ENCODE assay signal across 1 cellular context in the genomic region with DNA sequence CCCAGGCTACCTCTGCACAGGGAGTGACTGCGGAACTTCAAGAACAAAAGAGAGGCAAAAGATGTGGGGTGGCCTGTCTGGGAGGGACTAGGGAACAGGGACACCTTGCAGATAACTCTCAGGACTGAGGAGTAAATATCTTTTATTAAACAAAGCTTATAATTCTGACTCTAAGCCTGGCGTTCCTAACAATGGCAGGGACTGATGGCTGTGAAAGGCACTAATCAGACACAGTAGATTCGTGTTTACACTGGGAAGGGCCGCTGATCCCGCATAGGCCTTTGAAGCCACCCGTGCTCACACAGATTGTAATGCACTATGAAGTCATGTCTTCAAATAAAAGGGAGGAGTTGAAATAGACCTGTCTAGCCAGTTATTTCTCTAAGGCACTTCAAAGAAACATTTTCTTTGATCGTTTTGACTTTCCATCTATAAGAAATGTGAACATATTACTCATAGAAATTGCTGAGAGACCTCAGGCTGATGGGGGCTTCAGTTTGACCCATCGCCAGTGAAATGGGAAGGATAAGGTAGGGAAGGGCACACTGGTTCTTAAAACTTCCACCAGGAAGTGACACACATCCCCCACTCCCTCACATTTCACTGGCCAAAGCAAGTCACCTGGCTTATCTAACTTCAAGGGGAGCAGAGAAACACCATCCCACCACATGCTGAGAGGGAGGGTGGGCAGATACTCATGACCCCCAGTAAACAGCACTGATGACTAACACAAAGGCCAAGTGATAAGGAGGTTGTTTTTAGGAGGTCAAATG.
TF ChIP-seq lines count a peak whose summit lies in the region.

No MANE protein-coding gene starts in this region.

TF ChIP-seq in HepG2, 621 proteins besides CTCF, POLR2A, EP300 and RAD21 (continued from another document and continues in another):
- TF ChIP-seq, protein P1, sequence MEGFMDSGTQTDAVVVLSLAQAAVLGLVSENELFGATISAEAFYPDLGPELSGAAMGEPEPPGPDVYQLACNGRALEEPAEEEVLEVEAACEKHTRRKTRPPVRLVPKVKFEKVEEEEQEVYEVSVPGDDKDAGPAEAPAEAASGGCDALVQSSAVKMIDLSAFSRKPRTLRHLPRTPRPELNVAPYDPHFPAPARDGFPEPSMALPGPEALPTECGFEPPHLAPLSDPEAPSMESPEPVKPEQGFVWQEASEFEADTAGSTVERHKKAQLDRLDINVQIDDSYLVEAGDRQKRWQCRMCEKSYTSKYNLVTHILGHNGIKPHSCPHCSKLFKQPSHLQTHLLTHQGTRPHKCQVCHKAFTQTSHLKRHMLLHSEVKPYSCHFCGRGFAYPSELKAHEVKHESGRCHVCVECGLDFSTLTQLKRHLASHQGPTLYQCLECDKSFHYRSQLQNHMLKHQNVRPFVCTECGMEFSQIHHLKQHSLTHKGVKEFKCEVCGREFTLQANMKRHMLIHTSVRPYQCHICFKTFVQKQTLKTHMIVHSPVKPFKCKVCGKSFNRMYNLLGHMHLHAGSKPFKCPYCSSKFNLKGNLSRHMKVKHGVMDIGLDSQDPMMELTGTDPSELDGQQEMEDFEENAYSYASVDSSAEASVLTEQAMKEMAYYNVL (CRISPR knock-in tag; IDR thresholded peaks at IDR 0.05; ENCODE audit: borderline replicate concordance): peak; percentile 78; the same call in 1 of the 2 replicates
- no peak for TF ChIP-seq MEF2D (CRISPR knock-in tag; IDR thresholded peaks at IDR 0.05)
- TF ChIP-seq, protein P2, sequence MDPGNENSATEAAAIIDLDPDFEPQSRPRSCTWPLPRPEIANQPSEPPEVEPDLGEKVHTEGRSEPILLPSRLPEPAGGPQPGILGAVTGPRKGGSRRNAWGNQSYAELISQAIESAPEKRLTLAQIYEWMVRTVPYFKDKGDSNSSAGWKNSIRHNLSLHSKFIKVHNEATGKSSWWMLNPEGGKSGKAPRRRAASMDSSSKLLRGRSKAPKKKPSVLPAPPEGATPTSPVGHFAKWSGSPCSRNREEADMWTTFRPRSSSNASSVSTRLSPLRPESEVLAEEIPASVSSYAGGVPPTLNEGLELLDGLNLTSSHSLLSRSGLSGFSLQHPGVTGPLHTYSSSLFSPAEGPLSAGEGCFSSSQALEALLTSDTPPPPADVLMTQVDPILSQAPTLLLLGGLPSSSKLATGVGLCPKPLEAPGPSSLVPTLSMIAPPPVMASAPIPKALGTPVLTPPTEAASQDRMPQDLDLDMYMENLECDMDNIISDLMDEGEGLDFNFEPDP (CRISPR knock-in tag; conservative IDR thresholded peaks at IDR 0.05): no peak
- no peak for TF ChIP-seq CBFB (CRISPR knock-in tag; IDR thresholded peaks at IDR 0.05)
- peak; percentile 79 for TF ChIP-seq ZBTB21 (CRISPR knock-in tag; IDR thresholded peaks at IDR 0.05)
- TF ChIP-seq ZNF619 (CRISPR knock-in tag; IDR thresholded peaks at IDR 0.05): no peak
- no peak for TF ChIP-seq ZNF17 (CRISPR knock-in tag; IDR thresholded peaks at IDR 0.05)
- peak; percentile 89 for TF ChIP-seq SOX5 (CRISPR knock-in tag; IDR thresholded peaks at IDR 0.05; ENCODE audit: borderline replicate concordance)
- TF ChIP-seq ZNF792 (CRISPR knock-in tag; IDR thresholded peaks at IDR 0.05): peak; percentile 56; the same call in 1 of the 2 replicates
- TF ChIP-seq, protein P3, sequence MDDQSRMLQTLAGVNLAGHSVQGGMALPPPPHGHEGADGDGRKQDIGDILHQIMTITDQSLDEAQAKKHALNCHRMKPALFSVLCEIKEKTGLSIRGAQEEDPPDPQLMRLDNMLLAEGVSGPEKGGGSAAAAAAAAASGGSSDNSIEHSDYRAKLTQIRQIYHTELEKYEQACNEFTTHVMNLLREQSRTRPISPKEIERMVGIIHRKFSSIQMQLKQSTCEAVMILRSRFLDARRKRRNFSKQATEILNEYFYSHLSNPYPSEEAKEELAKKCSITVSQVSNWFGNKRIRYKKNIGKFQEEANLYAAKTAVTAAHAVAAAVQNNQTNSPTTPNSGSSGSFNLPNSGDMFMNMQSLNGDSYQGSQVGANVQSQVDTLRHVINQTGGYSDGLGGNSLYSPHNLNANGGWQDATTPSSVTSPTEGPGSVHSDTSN (CRISPR knock-in tag; IDR thresholded peaks at IDR 0.05; ENCODE audit: borderline replicate concordance): no peak
- no peak for TF ChIP-seq ZNF790 (CRISPR knock-in tag; IDR thresholded peaks at IDR 0.05; ENCODE audit: borderline replicate concordance)
- no peak for TF ChIP-seq ADNP (CRISPR knock-in tag; IDR thresholded peaks at IDR 0.05)
- no peak for TF ChIP-seq HMGA1 (CRISPR knock-in tag; conservative IDR thresholded peaks at IDR 0.05)
- no peak for TF ChIP-seq ZNF205 (CRISPR knock-in tag; IDR thresholded peaks at IDR 0.05)
- peak; percentile 35 for TF ChIP-seq RBFOX2 (IDR thresholded peaks at IDR 0.05; ENCODE audit: low read depth, low read length)
- no peak for TF ChIP-seq ZNF367 (CRISPR knock-in tag; IDR thresholded peaks at IDR 0.05; ENCODE audit: borderline replicate concordance)
- TF ChIP-seq ZNF296 (CRISPR knock-in tag; conservative IDR thresholded peaks at IDR 0.05): no peak
- no peak for TF ChIP-seq PHB2 (IDR thresholded peaks at IDR 0.05; ENCODE audit: partially characterized antibody)
- TF ChIP-seq ZNF766 (CRISPR knock-in tag; IDR thresholded peaks at IDR 0.05; ENCODE audit: borderline replicate concordance): no peak
- TF ChIP-seq, protein P4, sequence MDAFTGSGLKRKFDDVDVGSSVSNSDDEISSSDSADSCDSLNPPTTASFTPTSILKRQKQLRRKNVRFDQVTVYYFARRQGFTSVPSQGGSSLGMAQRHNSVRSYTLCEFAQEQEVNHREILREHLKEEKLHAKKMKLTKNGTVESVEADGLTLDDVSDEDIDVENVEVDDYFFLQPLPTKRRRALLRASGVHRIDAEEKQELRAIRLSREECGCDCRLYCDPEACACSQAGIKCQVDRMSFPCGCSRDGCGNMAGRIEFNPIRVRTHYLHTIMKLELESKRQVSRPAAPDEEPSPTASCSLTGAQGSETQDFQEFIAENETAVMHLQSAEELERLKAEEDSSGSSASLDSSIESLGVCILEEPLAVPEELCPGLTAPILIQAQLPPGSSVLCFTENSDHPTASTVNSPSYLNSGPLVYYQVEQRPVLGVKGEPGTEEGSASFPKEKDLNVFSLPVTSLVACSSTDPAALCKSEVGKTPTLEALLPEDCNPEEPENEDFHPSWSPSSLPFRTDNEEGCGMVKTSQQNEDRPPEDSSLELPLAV (CRISPR knock-in tag; conservative IDR thresholded peaks at IDR 0.05; ENCODE audit: low read depth): no peak
- TF ChIP-seq ZSCAN22 (CRISPR knock-in tag; IDR thresholded peaks at IDR 0.05): no peak
- no peak for TF ChIP-seq ZNF260 (CRISPR knock-in tag; IDR thresholded peaks at IDR 0.05; ENCODE audit: borderline replicate concordance, low read depth)
- no peak for TF ChIP-seq ZNF660 (CRISPR knock-in tag; IDR thresholded peaks at IDR 0.05; ENCODE audit: borderline replicate concordance, low read depth)
- TF ChIP-seq ZNF253 (CRISPR knock-in tag; IDR thresholded peaks at IDR 0.05; ENCODE audit: borderline replicate concordance): no peak
- no peak for TF ChIP-seq NRL (CRISPR knock-in tag; IDR thresholded peaks at IDR 0.05; ENCODE audit: borderline replicate concordance)
- no peak for TF ChIP-seq ZNF101 (CRISPR knock-in tag; IDR thresholded peaks at IDR 0.05; ENCODE audit: borderline replicate concordance, low read depth)
- no peak for TF ChIP-seq THYN1 (CRISPR knock-in tag; IDR thresholded peaks at IDR 0.05; ENCODE audit: borderline replicate concordance, low read depth)
- TF ChIP-seq, protein P5, sequence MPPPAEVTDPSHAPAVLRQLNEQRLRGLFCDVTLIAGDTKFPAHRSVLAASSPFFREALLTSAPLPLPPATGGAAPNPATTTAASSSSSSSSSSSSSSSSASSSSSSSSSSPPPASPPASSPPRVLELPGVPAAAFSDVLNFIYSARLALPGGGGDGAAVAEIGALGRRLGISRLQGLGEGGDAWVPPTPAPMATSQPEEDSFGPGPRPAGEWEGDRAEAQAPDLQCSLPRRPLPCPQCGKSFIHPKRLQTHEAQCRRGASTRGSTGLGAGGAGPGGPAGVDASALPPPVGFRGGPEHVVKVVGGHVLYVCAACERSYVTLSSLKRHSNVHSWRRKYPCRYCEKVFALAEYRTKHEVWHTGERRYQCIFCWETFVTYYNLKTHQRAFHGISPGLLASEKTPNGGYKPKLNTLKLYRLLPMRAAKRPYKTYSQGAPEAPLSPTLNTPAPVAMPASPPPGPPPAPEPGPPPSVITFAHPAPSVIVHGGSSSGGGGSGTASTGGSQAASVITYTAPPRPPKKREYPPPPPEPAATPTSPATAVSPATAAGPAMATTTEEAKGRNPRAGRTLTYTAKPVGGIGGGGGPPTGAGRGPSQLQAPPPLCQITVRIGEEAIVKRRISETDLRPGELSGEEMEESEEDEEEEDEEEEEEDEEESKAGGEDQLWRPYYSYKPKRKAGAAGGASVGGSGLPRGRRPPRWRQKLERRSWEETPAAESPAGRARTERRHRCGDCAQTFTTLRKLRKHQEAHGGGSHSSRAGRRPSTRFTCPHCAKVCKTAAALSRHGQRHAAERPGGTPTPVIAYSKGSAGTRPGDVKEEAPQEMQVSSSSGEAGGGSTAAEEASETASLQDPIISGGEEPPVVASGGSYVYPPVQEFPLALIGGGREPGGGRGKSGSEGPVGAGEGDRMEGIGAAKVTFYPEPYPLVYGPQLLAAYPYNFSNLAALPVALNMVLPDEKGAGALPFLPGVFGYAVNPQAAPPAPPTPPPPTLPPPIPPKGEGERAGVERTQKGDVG (CRISPR knock-in tag; IDR thresholded peaks at IDR 0.05; ENCODE audit: borderline replicate concordance): 0 out of 2 replicates have a peak, but pooled peaks have one; percentile 45
- TF ChIP-seq NR2C2 (CRISPR knock-in tag; IDR thresholded peaks at IDR 0.05; ENCODE audit: borderline replicate concordance): peak; percentile 30; the same call in 1 of the 2 replicates
- no peak for TF ChIP-seq ZNF329 (CRISPR knock-in tag; IDR thresholded peaks at IDR 0.05; ENCODE audit: low read depth)
- TF ChIP-seq, protein P6, sequence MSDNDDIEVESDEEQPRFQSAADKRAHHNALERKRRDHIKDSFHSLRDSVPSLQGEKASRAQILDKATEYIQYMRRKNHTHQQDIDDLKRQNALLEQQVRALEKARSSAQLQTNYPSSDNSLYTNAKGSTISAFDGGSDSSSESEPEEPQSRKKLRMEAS (IDR thresholded peaks at IDR 0.05): peak; percentile 71
- TF ChIP-seq TCF7L2 (IDR thresholded peaks at IDR 0.05; ENCODE audit: low read depth, low read length): peak; percentile 93
- TF ChIP-seq PITX1 (CRISPR knock-in tag; IDR thresholded peaks at IDR 0.05): peak; percentile 90
- TF ChIP-seq ELF4 (CRISPR knock-in tag; IDR thresholded peaks at IDR 0.05; ENCODE audit: borderline replicate concordance): no peak
- no peak for TF ChIP-seq FOXA1 (IDR thresholded peaks at IDR 0.05)
- peak; percentile 97 for TF ChIP-seq FOXA1 (CRISPR knock-in tag; IDR thresholded peaks at IDR 0.05)
- TF ChIP-seq, protein P7, sequence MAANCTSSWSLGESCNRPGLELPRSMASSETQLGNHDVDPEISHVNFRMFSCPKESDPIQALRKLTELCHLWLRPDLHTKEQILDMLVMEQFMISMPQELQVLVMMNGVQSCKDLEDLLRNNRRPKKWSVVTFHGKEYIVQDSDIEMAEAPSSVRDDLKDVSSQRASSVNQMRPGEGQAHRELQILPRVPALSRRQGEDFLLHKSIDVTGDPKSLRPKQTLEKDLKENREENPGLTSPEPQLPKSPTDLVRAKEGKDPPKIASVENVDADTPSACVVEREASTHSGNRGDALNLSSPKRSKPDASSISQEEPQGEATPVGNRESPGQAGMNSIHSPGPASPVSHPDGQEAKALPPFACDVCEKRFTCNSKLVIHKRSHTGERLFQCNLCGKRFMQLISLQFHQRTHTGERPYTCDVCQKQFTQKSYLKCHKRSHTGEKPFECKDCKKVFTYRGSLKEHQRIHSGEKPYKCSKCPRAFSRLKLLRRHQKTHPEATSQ (CRISPR knock-in tag; IDR thresholded peaks at IDR 0.05; ENCODE audit: borderline replicate concordance): peak; percentile 88; the same call in 1 of the 2 replicates
- TF ChIP-seq ZFAT (CRISPR knock-in tag; conservative IDR thresholded peaks at IDR 0.05): no peak
- TF ChIP-seq, protein P8, sequence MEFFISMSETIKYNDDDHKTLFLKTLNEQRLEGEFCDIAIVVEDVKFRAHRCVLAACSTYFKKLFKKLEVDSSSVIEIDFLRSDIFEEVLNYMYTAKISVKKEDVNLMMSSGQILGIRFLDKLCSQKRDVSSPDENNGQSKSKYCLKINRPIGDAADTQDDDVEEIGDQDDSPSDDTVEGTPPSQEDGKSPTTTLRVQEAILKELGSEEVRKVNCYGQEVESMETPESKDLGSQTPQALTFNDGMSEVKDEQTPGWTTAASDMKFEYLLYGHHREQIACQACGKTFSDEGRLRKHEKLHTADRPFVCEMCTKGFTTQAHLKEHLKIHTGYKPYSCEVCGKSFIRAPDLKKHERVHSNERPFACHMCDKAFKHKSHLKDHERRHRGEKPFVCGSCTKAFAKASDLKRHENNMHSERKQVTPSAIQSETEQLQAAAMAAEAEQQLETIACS (CRISPR knock-in tag; IDR thresholded peaks at IDR 0.05): no peak
- TF ChIP-seq, protein P9, sequence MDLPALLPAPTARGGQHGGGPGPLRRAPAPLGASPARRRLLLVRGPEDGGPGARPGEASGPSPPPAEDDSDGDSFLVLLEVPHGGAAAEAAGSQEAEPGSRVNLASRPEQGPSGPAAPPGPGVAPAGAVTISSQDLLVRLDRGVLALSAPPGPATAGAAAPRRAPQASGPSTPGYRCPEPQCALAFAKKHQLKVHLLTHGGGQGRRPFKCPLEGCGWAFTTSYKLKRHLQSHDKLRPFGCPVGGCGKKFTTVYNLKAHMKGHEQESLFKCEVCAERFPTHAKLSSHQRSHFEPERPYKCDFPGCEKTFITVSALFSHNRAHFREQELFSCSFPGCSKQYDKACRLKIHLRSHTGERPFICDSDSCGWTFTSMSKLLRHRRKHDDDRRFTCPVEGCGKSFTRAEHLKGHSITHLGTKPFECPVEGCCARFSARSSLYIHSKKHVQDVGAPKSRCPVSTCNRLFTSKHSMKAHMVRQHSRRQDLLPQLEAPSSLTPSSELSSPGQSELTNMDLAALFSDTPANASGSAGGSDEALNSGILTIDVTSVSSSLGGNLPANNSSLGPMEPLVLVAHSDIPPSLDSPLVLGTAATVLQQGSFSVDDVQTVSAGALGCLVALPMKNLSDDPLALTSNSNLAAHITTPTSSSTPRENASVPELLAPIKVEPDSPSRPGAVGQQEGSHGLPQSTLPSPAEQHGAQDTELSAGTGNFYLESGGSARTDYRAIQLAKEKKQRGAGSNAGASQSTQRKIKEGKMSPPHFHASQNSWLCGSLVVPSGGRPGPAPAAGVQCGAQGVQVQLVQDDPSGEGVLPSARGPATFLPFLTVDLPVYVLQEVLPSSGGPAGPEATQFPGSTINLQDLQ (CRISPR knock-in tag; IDR thresholded peaks at IDR 0.05): 0 out of 2 replicates have a peak, but pooled peaks have one; percentile 43
- no peak for TF ChIP-seq MAF1 (CRISPR knock-in tag; IDR thresholded peaks at IDR 0.05; ENCODE audit: borderline replicate concordance)
- peak; percentile 71 for TF ChIP-seq ASH2L (IDR thresholded peaks at IDR 0.05; ENCODE audit: insufficient read length, low read depth, low read length)
- TF ChIP-seq ZNF432 (CRISPR knock-in tag; IDR thresholded peaks at IDR 0.05; ENCODE audit: borderline replicate concordance): no peak
- TF ChIP-seq, protein P10, sequence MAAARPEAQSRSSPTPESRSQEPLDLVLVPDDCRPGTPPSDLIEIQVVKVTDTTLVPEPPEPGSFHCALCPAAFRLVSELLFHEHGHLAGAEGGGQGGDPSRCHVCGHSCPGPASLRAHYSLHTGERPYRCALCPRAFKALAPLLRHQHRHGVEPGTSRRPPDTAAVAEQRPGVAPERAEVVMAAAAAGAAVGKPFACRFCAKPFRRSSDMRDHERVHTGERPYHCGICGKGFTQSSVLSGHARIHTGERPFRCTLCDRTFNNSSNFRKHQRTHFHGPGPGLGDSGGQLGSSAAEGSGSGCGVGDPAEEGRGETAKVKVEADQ (CRISPR knock-in tag; IDR thresholded peaks at IDR 0.05; ENCODE audit: borderline replicate concordance): no peak
- peak; percentile 53; the same call in 1 of the 2 replicates for TF ChIP-seq HHEX (CRISPR knock-in tag; IDR thresholded peaks at IDR 0.05)
